Comparison of ENCODE assay signal across 8 cellular contexts in genomic region chr13:54234607-54235006, GRCh38.
"Had no signal": no experiment of that assay in that cellular context is flagged by ENCODE, and none has a peak within 500 bp of the region (broad histone marks: within the 10 kb centered on the region; RNA-seq: fewer than 3 reads in every experiment).

No MANE protein-coding gene starts in this region.

- H3K36me3 Mint-ChIP-seq: IgD-negative memory B cell had no signal

- H3K4me3 Mint-ChIP-seq: IgD-negative memory B cell had no signal

- H3K9ac ChIP-seq: KMS-11 had no signal

- H3K27ac Mint-ChIP-seq: IgD-negative memory B cell had no signal

- H3K4me1 Mint-ChIP-seq: IgD-negative memory B cell had no signal

- DNase-seq: IMR-90, KBM-7, KG1 had no signal

- H3K4me2 ChIP-seq: KMS-11 had no signal

- ATAC-seq: HepG2, K562 had no signal

- H3K27ac ChIP-seq: HL-60, KMS-11 had no signal

- H3K4me3 ChIP-seq: K562 had no signal

- H3K27me3 Mint-ChIP-seq: IgD-negative memory B cell had no signal
